8 cellular contexts compared by ENCODE assay signal in genomic region chr18:35343488-35343935, GRCh38. TPM values are rescaled to one million over a fixed set of nuclear protein-coding genes. Genes with fewer than 3 reads are reported as not detected.
A peak's percentile ranks its signal among the peaks of the same experiment; 100 is the strongest.
DNase-seq lines count a peak whose midpoint lies in the region; ATAC-seq and TF ChIP-seq lines count a peak whose summit lies in the region.

No MANE protein-coding gene starts in this region.

- peak overlapping the region; percentile 100 for H3K4me3 Mint-ChIP-seq in HFFc6
- H3K4me3 Mint-ChIP-seq in stimulated activated effector memory CD8-positive, alpha-beta T cell treated with anti-CD3 and anti-CD28 coated beads, Interleukin-12 subunit alpha, Interleukin-12 subunit beta, amount 100 ng/mL, for 72 hours = peak overlapping the region; percentile 99

- no peaks in the 10 kb centered on the region for H3K27me3 ChIP-seq in hepatocyte

- peaks cover 56% of the 10 kb centered on the region for H3K79me2 ChIP-seq in hepatocyte

- 0% methylated on average over 13 of the region's 15 CpGs for WGBS in hepatocyte (ENCODE audit: low lambda C conversion rate, missing lambda C conversion rate)

- no peaks in the 10 kb centered on the region; the same call in 1 of the 2 replicates for H3K27me3 Mint-ChIP-seq in HFFc6 (ENCODE audit: insufficient read depth)

- H3K9me3 Mint-ChIP-seq in HFFc6 = peaks cover 4% of the 10 kb centered on the region; the same call in 1 of the 2 replicates
- no peaks in the 10 kb centered on the region for H3K9me3 Mint-ChIP-seq in stimulated activated effector memory CD8-positive, alpha-beta T cell treated with anti-CD3 and anti-CD28 coated beads, Interleukin-12 subunit alpha, Interleukin-12 subunit beta, amount 100 ng/mL, for 72 hours

- TF ChIP-seq CTCF in HFFc6 (IDR thresholded peaks at IDR 0.05) = no peak
- no peak for TF ChIP-seq CTCF in WI38 (IDR thresholded peaks at IDR 0.05; ENCODE audit: low read depth, low read length)
- TF ChIP-seq CTCF in hepatocyte (IDR thresholded peaks at IDR 0.05; ENCODE audit: poor library complexity) = no peak

- peak overlapping the region; percentile 98 for H3K27ac Mint-ChIP-seq in HFFc6
- H3K27ac Mint-ChIP-seq in stimulated activated effector memory CD8-positive, alpha-beta T cell treated with anti-CD3 and anti-CD28 coated beads, Interleukin-12 subunit alpha, Interleukin-12 subunit beta, amount 100 ng/mL, for 72 hours = peak overlapping the region; percentile 99

- no peaks in the 10 kb centered on the region for H3K9me2 ChIP-seq in hepatocyte (replicated peaks; ENCODE audit: insufficient read depth)

- DNase-seq in HFFc6 = no peak
- no peak for DNase-seq in hepatocyte (ENCODE audit: low spot score)
- no peak for DNase-seq in stimulated activated effector memory CD8-positive, alpha-beta T cell treated with anti-CD3 and anti-CD28 coated beads, Interleukin-12 subunit alpha, Interleukin-12 subunit beta, amount 100 ng/mL, for 72 hours (ENCODE audit: low spot score in 2 of 2)
- DNase-seq in kidney glomerular epithelial cell (lab: John Stamatoyannopoulos, UW) = no peak
- DNase-seq in effector CD8-positive, alpha-beta T cell (lab: John Stamatoyannopoulos, UW) = no peak
- no peak for DNase-seq in NCI-H2196 (lab: John Stamatoyannopoulos, UW; ENCODE audit: unreplicated experiment)

- no peak for ATAC-seq in stimulated activated effector memory CD8-positive, alpha-beta T cell treated with anti-CD3 and anti-CD28 coated beads, Interleukin-12 subunit alpha, Interleukin-12 subunit beta, amount 100 ng/mL, for 72 hours
- ATAC-seq in HG02973 (IDR thresholded peaks at IDR 0.05; ENCODE audit: unreplicated experiment) = no peak

- peaks cover 36% of the 10 kb centered on the region for H3K4me1 Mint-ChIP-seq in HFFc6 (ENCODE audit: low read depth)
- peaks cover 44% of the 10 kb centered on the region for H3K4me1 Mint-ChIP-seq in stimulated activated effector memory CD8-positive, alpha-beta T cell treated with anti-CD3 and anti-CD28 coated beads, Interleukin-12 subunit alpha, Interleukin-12 subunit beta, amount 100 ng/mL, for 72 hours

- H3K36me3 ChIP-seq in hepatocyte (replicated peaks; ENCODE audit: insufficient read depth, low read depth) = no peaks in the 10 kb centered on the region

- H2AFZ ChIP-seq in hepatocyte = no peak overlapping the region

- H3K9me3 ChIP-seq in hepatocyte (ENCODE audit: low read depth) = no peaks in the 10 kb centered on the region

- H3K4me3 ChIP-seq in WI38 (ENCODE audit: low read depth, low read length) (peak overlapping the region; percentile 95), hepatocyte (peak overlapping the region; percentile 87)

- peaks cover 38% of the 10 kb centered on the region for H3K36me3 Mint-ChIP-seq in HFFc6 (ENCODE audit: low read depth)
- H3K36me3 Mint-ChIP-seq in stimulated activated effector memory CD8-positive, alpha-beta T cell treated with anti-CD3 and anti-CD28 coated beads, Interleukin-12 subunit alpha, Interleukin-12 subunit beta, amount 100 ng/mL, for 72 hours = peaks cover 32% of the 10 kb centered on the region

- peaks cover 52% of the 10 kb centered on the region for H4K20me1 ChIP-seq in hepatocyte (ENCODE audit: insufficient read depth, poor library complexity, severe bottlenecking)

- H3K27ac ChIP-seq in hepatocyte = peak overlapping the region; percentile 99

- H3K4me1 ChIP-seq in hepatocyte (ENCODE audit: insufficient read depth) = peaks cover 20% of the 10 kb centered on the region

- peak overlapping the region; percentile 85 for H3K4me2 ChIP-seq in hepatocyte

RNA-seq across cellular contexts. Expression of gene ZNF24, which starts 0.7 kb away (rescaled TPM):
- total RNA-seq in HFFc6 (2021; fragmentation: NEBNext Ultra II Directional; extraction: Animal tissue kit (Norgen Biotek cat#: 25700)) = 10 to 100 TPM; 34.4 to 40.0 (median 36.1) TPM
- 44.3 and 44.9 TPM in 2 replicates for total RNA-seq in hepatocyte
- polyA plus RNA-seq in hepatocyte = 29.0 and 34.8 TPM in 2 replicates

RNA-seq across cellular contexts. Expression of gene ZNF396, which starts 33.6 kb away (rescaled TPM):
- total RNA-seq in HFFc6 (2021; fragmentation: NEBNext Ultra II Directional; extraction: Animal tissue kit (Norgen Biotek cat#: 25700)) = under 1 TPM; 0.26 to 0.66 (median 0.55) TPM
- total RNA-seq in hepatocyte = 1.8 and 2.0 TPM in 2 replicates
- polyA plus RNA-seq in hepatocyte = 1.6 and 3.4 TPM in 2 replicates

RNA-seq across cellular contexts. Expression of gene ZSCAN30, which starts 53.5 kb away (rescaled TPM):
- 10 to 100 TPM; 10.9 to 16.1 (median 14.7) TPM for total RNA-seq in HFFc6 (2021; fragmentation: NEBNext Ultra II Directional; extraction: Animal tissue kit (Norgen Biotek cat#: 25700))
- total RNA-seq in hepatocyte = 10.6 and 21.5 TPM in 2 replicates
- 8.7 and 9.3 TPM in 2 replicates for polyA plus RNA-seq in hepatocyte
